ENCODE assay signal across 8 cellular contexts in genomic region chrX:1393871-1394615, GRCh38. TPM values are rescaled to one million over a fixed set of nuclear protein-coding genes. Genes with fewer than 3 reads are reported as not detected.
DNase-seq lines count a peak whose midpoint lies in the region; ATAC-seq and TF ChIP-seq lines count a peak whose summit lies in the region.
"Had no signal": no experiment of that assay in that cellular context is flagged by ENCODE, and none has a peak within 500 bp of the region (broad histone marks: within the 10 kb centered on the region; RNA-seq: fewer than 3 reads in every experiment).

No MANE protein-coding gene starts in this region.

- DNase-seq in HAP-1 (ENCODE audit: low spot score in 2 of 2) (no peak), glutamatergic neuron (peak; percentile 7)
- DNase-seq in activated CD4-positive, alpha-beta memory T cell treated with anti-CD3 and anti-CD28 coated beads for 36 hours: no peak
- no peak for DNase-seq in stimulated activated effector memory CD8-positive, alpha-beta T cell treated with anti-CD3 and anti-CD28 coated beads, Interleukin-12 subunit alpha, Interleukin-12 subunit beta, amount 100 ng/mL, for 72 hours (ENCODE audit: low spot score in 2 of 2)
- DNase-seq: NCI-H510A had no signal

- no peaks in the 10 kb centered on the region for H3K27me3 Mint-ChIP-seq in activated CD4-positive, alpha-beta memory T cell treated with anti-CD3 and anti-CD28 coated beads for 36 hours
- H3K27me3 Mint-ChIP-seq in glutamatergic neuron (ENCODE audit: unreplicated experiment): peaks cover 16% of the 10 kb centered on the region

- CTCF ChIA-PET in activated CD4-positive, alpha-beta memory T cell treated with anti-CD3 and anti-CD28 coated beads for 36 hours (lab: Charles Lee): no interaction called here

- H3K4me1 Mint-ChIP-seq in activated CD4-positive, alpha-beta memory T cell treated with anti-CD3 and anti-CD28 coated beads for 36 hours (ENCODE audit: low read depth): peaks cover 42% of the 10 kb centered on the region
- peaks cover 12% of the 10 kb centered on the region for H3K4me1 Mint-ChIP-seq in glutamatergic neuron (ENCODE audit: low read depth, unreplicated experiment)
- peaks cover 51% of the 10 kb centered on the region for H3K4me1 Mint-ChIP-seq in stimulated activated effector memory CD8-positive, alpha-beta T cell treated with anti-CD3 and anti-CD28 coated beads, Interleukin-12 subunit alpha, Interleukin-12 subunit beta, amount 100 ng/mL, for 72 hours

- H3K4me1 ChIP-seq in HAP-1: peaks cover 7% of the 10 kb centered on the region

- no peak for TF ChIP-seq CTCF in glutamatergic neuron (IDR thresholded peaks at IDR 0.05; ENCODE audit: partially characterized antibody, unreplicated experiment)

- peak overlapping the region; percentile 8 for H3K4me3 ChIP-seq in HAP-1

- in situ Hi-C loops in HAP-1 (cut with MboI; ENCODE audit: low sequenced_read_pairs): no loop called here

- POLR2A ChIA-PET in activated CD4-positive, alpha-beta memory T cell treated with anti-CD3 and anti-CD28 coated beads for 36 hours (lab: Charles Lee): no interaction called here

- ATAC-seq in stimulated activated effector memory CD8-positive, alpha-beta T cell treated with anti-CD3 and anti-CD28 coated beads, Interleukin-12 subunit alpha, Interleukin-12 subunit beta, amount 100 ng/mL, for 72 hours: no peak
- ATAC-seq in GM18519 (IDR thresholded peaks at IDR 0.05; ENCODE audit: low FRiP score, unreplicated experiment) (no peak), esophagus mucosa (no peak), HG03039 (IDR thresholded peaks at IDR 0.05; ENCODE audit: unreplicated experiment) (no peak)

- H3K9me3 ChIP-seq in HAP-1: no peaks in the 10 kb centered on the region

- H3K36me3 Mint-ChIP-seq in activated CD4-positive, alpha-beta memory T cell treated with anti-CD3 and anti-CD28 coated beads for 36 hours: peaks cover 37% of the 10 kb centered on the region
- H3K36me3 Mint-ChIP-seq in glutamatergic neuron (ENCODE audit: unreplicated experiment): no peaks in the 10 kb centered on the region
- peaks cover 88% of the 10 kb centered on the region for H3K36me3 Mint-ChIP-seq in stimulated activated effector memory CD8-positive, alpha-beta T cell treated with anti-CD3 and anti-CD28 coated beads, Interleukin-12 subunit alpha, Interleukin-12 subunit beta, amount 100 ng/mL, for 72 hours

- intact Hi-C loops in activated CD4-positive, alpha-beta memory T cell treated with anti-CD3 and anti-CD28 coated beads for 36 hours (cut with micrococcal nuclease): loop anchor here (2.0 to 10.0 kb wide), 7 partner anchors 143 to 1298 kb away; partner anchors contain the start of genes CD99, CRLF2, GTPBP6 and P2RY8

- H3K36me3 ChIP-seq in HAP-1 (replicated peaks): peaks cover 50% of the 10 kb centered on the region

- H3K27me3 ChIP-seq in HAP-1 (ENCODE audit: low read depth): no peaks in the 10 kb centered on the region

- peak overlapping the region; percentile 84 for H3K4me3 Mint-ChIP-seq in activated CD4-positive, alpha-beta memory T cell treated with anti-CD3 and anti-CD28 coated beads for 36 hours
- H3K4me3 Mint-ChIP-seq in glutamatergic neuron (ENCODE audit: unreplicated experiment): peak overlapping the region; percentile 87
- H3K4me3 Mint-ChIP-seq in stimulated activated effector memory CD8-positive, alpha-beta T cell treated with anti-CD3 and anti-CD28 coated beads, Interleukin-12 subunit alpha, Interleukin-12 subunit beta, amount 100 ng/mL, for 72 hours: peak overlapping the region; percentile 97

- peak overlapping the region; percentile 82 for H3K27ac Mint-ChIP-seq in activated CD4-positive, alpha-beta memory T cell treated with anti-CD3 and anti-CD28 coated beads for 36 hours
- peak overlapping the region; percentile 84 for H3K27ac Mint-ChIP-seq in glutamatergic neuron (ENCODE audit: unreplicated experiment)
- H3K27ac Mint-ChIP-seq in stimulated activated effector memory CD8-positive, alpha-beta T cell treated with anti-CD3 and anti-CD28 coated beads, Interleukin-12 subunit alpha, Interleukin-12 subunit beta, amount 100 ng/mL, for 72 hours: peak overlapping the region; percentile 98

- H3K9me3 Mint-ChIP-seq in activated CD4-positive, alpha-beta memory T cell treated with anti-CD3 and anti-CD28 coated beads for 36 hours: no peaks in the 10 kb centered on the region
- peaks cover 23% of the 10 kb centered on the region for H3K9me3 Mint-ChIP-seq in glutamatergic neuron (ENCODE audit: unreplicated experiment)
- H3K9me3 Mint-ChIP-seq in stimulated activated effector memory CD8-positive, alpha-beta T cell treated with anti-CD3 and anti-CD28 coated beads, Interleukin-12 subunit alpha, Interleukin-12 subunit beta, amount 100 ng/mL, for 72 hours: no peaks in the 10 kb centered on the region

RNA-seq across cellular contexts. Expression of gene SLC25A6, which starts 2.1 kb away (rescaled TPM):
- total RNA-seq in activated CD4-positive, alpha-beta memory T cell treated with anti-CD3 and anti-CD28 coated beads for 36 hours: 100 to 1,000 TPM; 399 to 407 TPM
- total RNA-seq in glutamatergic neuron (ENCODE audit: unreplicated experiment) (411 TPM), esophagus mucosa (294 TPM)

RNA-seq across cellular contexts. Expression of gene IL3RA, which starts 57.5 kb away (rescaled TPM):
- total RNA-seq in activated CD4-positive, alpha-beta memory T cell treated with anti-CD3 and anti-CD28 coated beads for 36 hours: 1 to 10 TPM; 1.2 to 1.4 TPM
- total RNA-seq in glutamatergic neuron (ENCODE audit: unreplicated experiment) (not detected), esophagus mucosa (1.2 TPM)

RNA-seq across cellular contexts. Expression of gene ASMTL, which starts 58.7 kb away (rescaled TPM):
- 10 to 100 TPM; 65.2 to 67.4 TPM for total RNA-seq in activated CD4-positive, alpha-beta memory T cell treated with anti-CD3 and anti-CD28 coated beads for 36 hours
- 45.5 TPM for total RNA-seq in glutamatergic neuron (ENCODE audit: unreplicated experiment)
- 8.1 TPM for total RNA-seq in esophagus mucosa
